ENCODE assay signal across 28 cellular contexts in genomic region chr13:86906458-86906857, GRCh38.
DNase-seq lines count a peak whose midpoint lies in the region; ATAC-seq and TF ChIP-seq lines count a peak whose summit lies in the region.
"Had no signal": no experiment of that assay in that cellular context is flagged by ENCODE, and none has a peak within 500 bp of the region (broad histone marks: within the 10 kb centered on the region; RNA-seq: fewer than 3 reads in every experiment).

No MANE protein-coding gene starts in this region.

- TF ChIP-seq CTCF in fibroblast of lung (conservative IDR thresholded peaks at IDR 0.05 in 1 of 2, IDR thresholded peaks at IDR 0.05 in 1 of 2; ENCODE audit: low read depth in 1 of 2, low read length in 2 of 2): no peak

- 63 to 66% methylated on average over 5 of the region's 5 CpGs for WGBS in GM23248 (ENCODE audit: low coverage in 1 of 2, low lambda C conversion rate in 2 of 2, missing lambda C conversion rate in 2 of 2), 2 experiments
- no CpG with 5 or more reads among the region's 5 CpGs for WGBS in mesodermal cell (ENCODE audit: insufficient coverage in 2 of 2), 2 experiments

- no peak for ATAC-seq in HG03378 (IDR thresholded peaks at IDR 0.05; ENCODE audit: unreplicated experiment)
- ATAC-seq: activated CD4-positive, alpha-beta T cell treated with anti-CD3 and anti-CD28 coated beads for 36 hours; activated CD8-positive, alpha-beta T cell treated with anti-CD3 and anti-CD28 coated beads for 36 hours; HCT116; heart left ventricle; left cardiac atrium; upper lobe of right lung had no signal

- no peak overlapping the region for H2AFZ ChIP-seq in GM23248
- H2AFZ ChIP-seq in fibroblast of lung (ENCODE audit: low read length): no peak overlapping the region
- H2AFZ ChIP-seq: parathyroid adenoma had no signal

- no peak overlapping the region for H3K4me3 ChIP-seq in GM23248
- H3K4me3 ChIP-seq in fibroblast of lung (replicated peaks in 1 of 4; ENCODE audit: control extremely low read depth in 1 of 4, insufficient read depth in 1 of 4, low read depth in 3 of 4, low read length in 4 of 4): no peak overlapping the region
- no peak overlapping the region for H3K4me3 ChIP-seq in mesodermal cell (ENCODE audit: extremely low read depth, insufficient read depth, low read length, poor library complexity, severe bottlenecking)
- H3K4me3 ChIP-seq: BLaER1 treated with 17β-estradiol and CSF1 and Interleukin-3, amounts not matched to agents 10 nM and 100 nM; heart left ventricle; right atrium auricular region; suprapubic skin; upper lobe of right lung had no signal

- H3K4me2 ChIP-seq in GM23248 (ENCODE audit: unreplicated experiment) (no peak overlapping the region), fibroblast of lung (ENCODE audit: extremely low read depth, insufficient read depth, low read length) (no peak overlapping the region)
- H3K4me2 ChIP-seq: BLaER1 treated with 17β-estradiol and CSF1 and Interleukin-3, amounts not matched to agents 10 nM and 100 nM had no signal

- no peaks in the 10 kb centered on the region for H3K36me3 ChIP-seq in GM23248 (ENCODE audit: low read depth)
- H3K36me3 ChIP-seq in fibroblast of lung (ENCODE audit: control insufficient read depth, insufficient read depth, low read length): no peaks in the 10 kb centered on the region
- no peaks in the 10 kb centered on the region for H3K36me3 ChIP-seq in mesodermal cell (ENCODE audit: control insufficient read depth, insufficient read depth, low read length)
- H3K36me3 ChIP-seq: BLaER1 treated with 17β-estradiol and CSF1 and Interleukin-3, amounts not matched to agents 10 nM and 100 nM; heart left ventricle; right atrium auricular region; suprapubic skin; upper lobe of right lung had no signal

- H3K9me3 ChIP-seq in GM23248 (ENCODE audit: low read depth): no peaks in the 10 kb centered on the region
- no peaks in the 10 kb centered on the region for H3K9me3 ChIP-seq in fibroblast of lung (ENCODE audit: control insufficient read depth, insufficient read depth, low read depth, low read length)
- H3K9me3 ChIP-seq in mesodermal cell (ENCODE audit: control insufficient read depth, low read length): no peaks in the 10 kb centered on the region
- H3K9me3 ChIP-seq: BLaER1 treated with 17β-estradiol and CSF1 and Interleukin-3, amounts not matched to agents 10 nM and 100 nM; heart left ventricle; right atrium auricular region; suprapubic skin; upper lobe of right lung had no signal

- no peak overlapping the region for H3K9ac ChIP-seq in GM23248
- no peak overlapping the region for H3K9ac ChIP-seq in fibroblast of lung (ENCODE audit: insufficient read depth, low read length)
- H3K9ac ChIP-seq: BLaER1 treated with 17β-estradiol and CSF1 and Interleukin-3, amounts not matched to agents 10 nM and 100 nM; parathyroid adenoma had no signal

- H3K79me2 ChIP-seq in GM23248 (ENCODE audit: insufficient read depth) (no peaks in the 10 kb centered on the region), fibroblast of lung (ENCODE audit: control insufficient read depth, insufficient read depth, low read length) (no peaks in the 10 kb centered on the region)
- H3K79me2 ChIP-seq: parathyroid adenoma had no signal

- in situ Hi-C loops in GM23248 (cut with MboI): no loop called here

- H3K9me2 ChIP-seq in GM23248 (ENCODE audit: insufficient read depth): no peaks in the 10 kb centered on the region

- no peaks in the 10 kb centered on the region for H3F3A ChIP-seq in GM23248 (ENCODE audit: insufficient read depth)

- H3K27me3 ChIP-seq in GM23248 (replicated peaks; ENCODE audit: insufficient read depth) (peaks cover 14% of the 10 kb centered on the region), fibroblast of lung (ENCODE audit: control insufficient read depth, insufficient read depth, low read length) (no peaks in the 10 kb centered on the region)
- H3K27me3 ChIP-seq: BLaER1 treated with 17β-estradiol and CSF1 and Interleukin-3, amounts not matched to agents 10 nM and 100 nM; heart left ventricle; right atrium auricular region; suprapubic skin; upper lobe of right lung had no signal

- H3K4me1 ChIP-seq in GM23248 (ENCODE audit: insufficient read depth) (no peaks in the 10 kb centered on the region), fibroblast of lung (ENCODE audit: control insufficient read depth, extremely low read depth, insufficient read depth, low read length) (no peaks in the 10 kb centered on the region), mesodermal cell (ENCODE audit: control insufficient read depth, insufficient read depth, low read length, poor library complexity, severe bottlenecking) (peaks cover 4% of the 10 kb centered on the region)
- H3K4me1 ChIP-seq: BLaER1 treated with 17β-estradiol and CSF1 and Interleukin-3, amounts not matched to agents 10 nM and 100 nM; heart left ventricle; parathyroid adenoma; right atrium auricular region; suprapubic skin; upper lobe of right lung had no signal

- DNase-seq in GM23248: peak; percentile 8
- peak; percentile 91 for DNase-seq in NCI-H82 treated with DMSO at 0.1 percent for 48 hours (lab: John Stamatoyannopoulos, UW; ENCODE audit: unreplicated experiment)
- peak; percentile 23 to 60 for DNase-seq in fibroblast of lung (ENCODE audit: low read depth in 2 of 2)
- DNase-seq in RPMI8226: no peak
- no peak for DNase-seq in SHP77 (lab: John Stamatoyannopoulos, UW)
- DNase-seq in NCI-H1105 treated with DMSO at 0.1 percent for 48 hours (lab: John Stamatoyannopoulos, UW): no peak
- DNase-seq: activated CD4-positive, alpha-beta T cell treated with anti-CD3 and anti-CD28 coated beads for 36 hours; activated CD8-positive, alpha-beta memory T cell treated with anti-CD3 and anti-CD28 coated beads, Interleukin-2, amount 50 U/mL, for 48 hours; activated CD8-positive, alpha-beta T cell treated with anti-CD3 and anti-CD28 coated beads for 36 hours; activated naive CD4-positive, alpha-beta T cell treated with anti-CD3 and anti-CD28 coated beads for 36 hours; COR-L47; DMS79; GF-D8; heart left ventricle; left cardiac atrium; NCI-H1048; NCI-H1694; NK-92 treated with Interleukin-12 subunit alpha and Interleukin-12 subunit beta, amount 100 ng/mL, for 24 hours; small intestine; stimulated activated naive CD4-positive, alpha-beta T cell treated with Interleukin-2 at 50 U/mL for 16 hours; upper lobe of right lung had no signal

- H4K20me1 ChIP-seq in GM23248 (ENCODE audit: insufficient read depth) (no peaks in the 10 kb centered on the region), fibroblast of lung (ENCODE audit: control insufficient read depth, extremely low read depth, insufficient read depth, low read length) (no peaks in the 10 kb centered on the region)
- H4K20me1 ChIP-seq: BLaER1 treated with 17β-estradiol and CSF1 and Interleukin-3, amounts not matched to agents 10 nM and 100 nM had no signal

- H3K27ac ChIP-seq in GM23248: no peak overlapping the region
- H3K27ac ChIP-seq in fibroblast of lung (ENCODE audit: insufficient read depth, low read length): no peak overlapping the region
- peak overlapping the region; percentile 55 for H3K27ac ChIP-seq in mesodermal cell (ENCODE audit: low read depth, low read length, severe bottlenecking)
- H3K27ac ChIP-seq: BLaER1 treated with 17β-estradiol and CSF1 and Interleukin-3, amounts not matched to agents 10 nM and 100 nM; heart left ventricle; parathyroid adenoma; right atrium auricular region; suprapubic skin; upper lobe of right lung had no signal

Comparison
In these comparisons a context has a peak if more than half of its experiments do, and no peak if none do; other contexts are left out.
1. DNase-seq: peak in GM23248 (single experiment), NCI-H82 treated with DMSO at 0.1 percent for 48 hours (single experiment) and fibroblast of lung (2 of 2); none in RPMI8226 (single experiment), SHP77 (0 of 2) and NCI-H1105 treated with DMSO at 0.1 percent for 48 hours (single experiment).